1 cellular context compared by ENCODE assay signal in genomic region chr19:17334414-17335409, GRCh38.
TF ChIP-seq lines count a peak whose summit lies in the region.

TSS of gene ANO8 (minus strand) at chr19:17334855. CDS start at chr19:17334670, 185 bp downstream.

TF ChIP-seq in HepG2, 621 proteins besides CTCF, POLR2A, EP300 and RAD21 (continued from another document and continues in another):
- TF ChIP-seq HINFP (CRISPR knock-in tag; IDR thresholded peaks at IDR 0.05; ENCODE audit: low read depth) (peak; percentile 91; the same call in 1 of the 2 replicates), ZBTB8A (CRISPR knock-in tag; IDR thresholded peaks at IDR 0.05; ENCODE audit: borderline replicate concordance, low read depth) (no peak), AGO2 (optimal IDR thresholded peaks at IDR 0.05; ENCODE audit: low read depth, low read length) (peak; percentile 69), SOX6 (IDR thresholded peaks at IDR 0.05) (no peak), SOX6 (CRISPR knock-in tag; IDR thresholded peaks at IDR 0.05) (peak; percentile 60), REPIN1 (CRISPR knock-in tag; IDR thresholded peaks at IDR 0.05; ENCODE audit: borderline replicate concordance, low read depth) (peak; percentile 79), RARA (CRISPR knock-in tag; IDR thresholded peaks at IDR 0.05) (peak; percentile 25; the same call in 1 of the 2 replicates), MYNN (CRISPR knock-in tag; IDR thresholded peaks at IDR 0.05; ENCODE audit: low read depth) (no peak), MEIS2 (CRISPR knock-in tag; IDR thresholded peaks at IDR 0.05) (peak; percentile 79; the same call in 1 of the 2 replicates), PHF21A (CRISPR knock-in tag; IDR thresholded peaks at IDR 0.05) (peak; percentile 75), HMG20A (CRISPR knock-in tag; IDR thresholded peaks at IDR 0.05; ENCODE audit: borderline replicate concordance) (no peak), ZNF773 (CRISPR knock-in tag; IDR thresholded peaks at IDR 0.05; ENCODE audit: borderline replicate concordance) (peak; percentile 42; the same call in 1 of the 2 replicates), ZNF784 (CRISPR knock-in tag; IDR thresholded peaks at IDR 0.05; ENCODE audit: borderline replicate concordance) (no peak), ATF7-NPFF (CRISPR knock-in tag; IDR thresholded peaks at IDR 0.05; ENCODE audit: low read depth) (peak; percentile 67; the same call in 1 of the 2 replicates), ARNT (IDR thresholded peaks at IDR 0.05) (no peak), RXRB (CRISPR knock-in tag; IDR thresholded peaks at IDR 0.05; ENCODE audit: borderline replicate concordance) (0 out of 2 replicates have a peak, but pooled peaks have one; percentile 9), ZNF432 (CRISPR knock-in tag; IDR thresholded peaks at IDR 0.05; ENCODE audit: borderline replicate concordance) (no peak), FOXK2 (IDR thresholded peaks at IDR 0.05) (peak; percentile 32; the same call in 1 of the 2 replicates), ATF7 (IDR thresholded peaks at IDR 0.05) (no peak), ATF7 (CRISPR knock-in tag; IDR thresholded peaks at IDR 0.05) (no peak), KLF15 (CRISPR knock-in tag; IDR thresholded peaks at IDR 0.05; ENCODE audit: borderline replicate concordance) (no peak), IKZF4 (CRISPR knock-in tag; IDR thresholded peaks at IDR 0.05; ENCODE audit: borderline replicate concordance, low read depth, not compliant biosample characterization) (no peak), ATM (IDR thresholded peaks at IDR 0.05; ENCODE audit: borderline replicate concordance) (no peak), POGK (CRISPR knock-in tag; conservative IDR thresholded peaks at IDR 0.05) (peak; percentile 91; the same call in 1 of the 2 replicates), ZNF10 (CRISPR knock-in tag; IDR thresholded peaks at IDR 0.05; ENCODE audit: borderline replicate concordance, low read depth) (no peak), ARID3A (IDR thresholded peaks at IDR 0.05; ENCODE audit: low read depth, low read length) (0 out of 2 replicates have a peak, but pooled peaks have one; percentile 13), ZNF362 (CRISPR knock-in tag; IDR thresholded peaks at IDR 0.05; ENCODE audit: borderline replicate concordance) (no peak), SNAI1 (CRISPR knock-in tag; IDR thresholded peaks at IDR 0.05; ENCODE audit: borderline replicate concordance) (no peak), ZBTB4 (CRISPR knock-in tag; IDR thresholded peaks at IDR 0.05; ENCODE audit: borderline replicate concordance) (no peak), ZSCAN12 (CRISPR knock-in tag; IDR thresholded peaks at IDR 0.05) (no peak), WIZ (CRISPR knock-in tag; IDR thresholded peaks at IDR 0.05) (no peak), DMTF1 (CRISPR knock-in tag; IDR thresholded peaks at IDR 0.05) (no peak), RNF219 (CRISPR knock-in tag; IDR thresholded peaks at IDR 0.05) (no peak), BCL6 (CRISPR knock-in tag; IDR thresholded peaks at IDR 0.05) (peak; percentile 18; the same call in 1 of the 2 replicates), ZNF772 (CRISPR knock-in tag; IDR thresholded peaks at IDR 0.05) (no peak), ZNF704 (CRISPR knock-in tag; IDR thresholded peaks at IDR 0.05; ENCODE audit: borderline replicate concordance) (no peak), KDM1A (CRISPR knock-in tag; IDR thresholded peaks at IDR 0.05) (no peak), RBAK (CRISPR knock-in tag; IDR thresholded peaks at IDR 0.05) (no peak), HOXA9 (CRISPR knock-in tag; IDR thresholded peaks at IDR 0.05; ENCODE audit: borderline replicate concordance) (no peak), TAF15 (IDR thresholded peaks at IDR 0.05; ENCODE audit: low read depth, low read length, poor library complexity, severe bottlenecking) (peak; percentile 78)
